Comparison of ENCODE assay signal across 10 cellular contexts in the genomic region with DNA sequence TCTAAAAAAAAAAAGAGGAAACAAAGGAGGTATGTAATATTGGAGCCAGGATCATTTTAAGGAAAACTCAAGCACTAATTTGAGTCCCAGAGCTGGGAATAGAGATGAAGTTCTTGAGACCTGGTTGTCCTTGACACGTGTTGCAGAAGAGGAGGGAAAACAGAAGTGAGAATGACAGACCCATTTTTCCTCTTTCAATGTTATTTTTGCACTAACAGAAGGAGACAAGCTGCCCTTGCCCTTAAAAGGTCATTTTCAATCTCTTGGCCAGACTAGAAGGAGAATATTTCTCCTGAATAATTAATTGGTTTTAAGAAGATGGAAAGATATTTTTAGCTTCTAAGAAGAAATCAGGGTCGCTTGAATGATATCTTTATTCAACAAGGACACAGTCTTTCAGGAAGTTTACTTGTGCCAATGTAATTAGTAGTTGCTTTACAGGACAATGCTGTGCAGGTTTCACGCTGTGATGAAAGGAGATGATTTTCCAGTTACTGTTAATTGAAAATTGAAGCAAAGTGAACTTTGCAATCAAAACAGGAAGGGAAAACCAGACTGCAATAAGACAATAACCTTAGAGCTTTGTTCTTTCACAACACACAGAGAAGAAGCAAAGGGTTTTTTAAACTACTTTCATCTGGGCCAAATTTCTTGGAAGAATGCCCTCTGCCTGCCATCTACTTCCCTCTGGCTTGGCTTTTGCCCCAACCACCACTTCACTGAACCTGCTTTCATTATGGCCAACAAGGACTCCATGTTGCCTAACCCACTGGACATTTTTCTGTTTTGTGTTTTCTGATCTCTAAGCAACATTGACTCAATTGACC. TPM values are rescaled to one million over a fixed set of nuclear protein-coding genes. Genes with fewer than 3 reads are reported as not detected.
DNase-seq lines count a peak whose midpoint lies in the region; ATAC-seq and TF ChIP-seq lines count a peak whose summit lies in the region.
"Had no signal": no experiment of that assay in that cellular context is flagged by ENCODE, and none has a peak within 500 bp of the region (broad histone marks: within the 10 kb centered on the region; RNA-seq: fewer than 3 reads in every experiment).

No MANE protein-coding gene starts in this region.

- DNase-seq in activated CD4-positive, alpha-beta T cell treated with anti-CD3 and anti-CD28 coated beads, Interleukin-2, amount 10 ng/mL, durations not matched to agents 7 days and 5 days = no peak
- DNase-seq in activated CD4-positive, alpha-beta T cell treated with anti-CD3 and anti-CD28 coated beads, Interleukin-2, amount 50 U/mL, for 4 hours = no peak
- no peak for DNase-seq in activated CD8-positive, alpha-beta T cell treated with anti-CD3 and anti-CD28 coated beads for 36 hours
- DNase-seq in iris pigment epithelial cell (ENCODE audit: low read depth) (peak; percentile 45), tibial nerve (ENCODE audit: low spot score in 2 of 2) (peak in 1 of 2 donors; percentile 36), Karpas-422 (no peak)
- DNase-seq in stimulated activated CD4-positive, alpha-beta T cell treated with anti-CD3 and anti-CD28 coated beads, Interleukin-12 subunit alpha, Interleukin-12 subunit beta, amount 100 ng/mL, for 4 hours = no peak
- DNase-seq: activated naive CD8-positive, alpha-beta T cell treated with anti-CD3 and anti-CD28 coated beads, Interleukin-2, amount 10 ng/mL, durations not matched to agents 7 days and 5 days; NCI-H524 treated with DMSO at 0.1 percent for 48 hours had no signal

- peak in 1 of 2 donors; percentile 54 for TF ChIP-seq EP300 in tibial nerve (IDR thresholded peaks at IDR 0.05)

- H3K36me3 ChIP-seq in tibial nerve = no peaks in the 10 kb centered on the region
- H3K36me3 ChIP-seq in Karpas-422 (ENCODE audit: insufficient read depth, low read length) = no peaks in the 10 kb centered on the region

- H3K27me3 ChIP-seq in tibial nerve (no peaks in the 10 kb centered on the region), Karpas-422 (ENCODE audit: low read length) (no peaks in the 10 kb centered on the region)

- peaks cover 0 to 12% (median 0%) of the 10 kb centered on the region in 4 donors for H3K9me3 ChIP-seq in tibial nerve
- no peaks in the 10 kb centered on the region for H3K9me3 ChIP-seq in Karpas-422 (ENCODE audit: low read length)

- H3K27me3 Mint-ChIP-seq in activated CD4-positive, alpha-beta T cell treated with anti-CD3 and anti-CD28 coated beads, Interleukin-2, amount 10 ng/mL, durations not matched to agents 7 days and 5 days = no peaks in the 10 kb centered on the region
- no peaks in the 10 kb centered on the region for H3K27me3 Mint-ChIP-seq in activated CD8-positive, alpha-beta T cell treated with anti-CD3 and anti-CD28 coated beads for 36 hours
- H3K27me3 Mint-ChIP-seq: activated naive CD8-positive, alpha-beta T cell treated with anti-CD3 and anti-CD28 coated beads, Interleukin-2, amount 10 ng/mL, durations not matched to agents 7 days and 5 days had no signal

- no peaks in the 10 kb centered on the region for H3K36me3 Mint-ChIP-seq in activated CD4-positive, alpha-beta T cell treated with anti-CD3 and anti-CD28 coated beads, Interleukin-2, amount 10 ng/mL, durations not matched to agents 7 days and 5 days (ENCODE audit: low read depth)
- peaks cover 2% of the 10 kb centered on the region for H3K36me3 Mint-ChIP-seq in activated CD8-positive, alpha-beta T cell treated with anti-CD3 and anti-CD28 coated beads for 36 hours (ENCODE audit: low read depth)

- H2AFZ ChIP-seq in Karpas-422 (ENCODE audit: low read length) = no peak overlapping the region

- H3K79me2 ChIP-seq in Karpas-422 (ENCODE audit: low read length) = no peaks in the 10 kb centered on the region

- intact Hi-C loops in activated CD8-positive, alpha-beta T cell treated with anti-CD3 and anti-CD28 coated beads for 36 hours (cut with micrococcal nuclease) = no loop called here

- no peak for ATAC-seq in activated CD8-positive, alpha-beta T cell treated with anti-CD3 and anti-CD28 coated beads for 36 hours
- ATAC-seq in HG02642 (IDR thresholded peaks at IDR 0.05; ENCODE audit: poor library complexity, unreplicated experiment) = no peak

- H3K4me3 ChIP-seq in tibial nerve (no peak overlapping the region), Karpas-422 (ENCODE audit: low read length) (no peak overlapping the region)

- 29 to 35% methylated on average over 3 of the region's 3 CpGs for WGBS in tibial nerve, 2 donors

- H3K4me2 ChIP-seq in Karpas-422 (ENCODE audit: low read depth, low read length, poor library complexity, severe bottlenecking) = no peak overlapping the region

- H3K4me1 Mint-ChIP-seq in activated CD4-positive, alpha-beta T cell treated with anti-CD3 and anti-CD28 coated beads, Interleukin-2, amount 10 ng/mL, durations not matched to agents 7 days and 5 days = peaks cover 35% of the 10 kb centered on the region
- peaks cover 27% of the 10 kb centered on the region for H3K4me1 Mint-ChIP-seq in activated CD8-positive, alpha-beta T cell treated with anti-CD3 and anti-CD28 coated beads for 36 hours (ENCODE audit: low read depth)

- H3K9ac ChIP-seq in Karpas-422 (ENCODE audit: low read length) = no peak overlapping the region

- no peak for TF ChIP-seq POLR2A in tibial nerve (IDR thresholded peaks at IDR 0.05)

- H4K20me1 ChIP-seq in Karpas-422 (ENCODE audit: insufficient read depth, low read depth, low read length) = no peaks in the 10 kb centered on the region

- peak overlapping the region; percentile 59 for H3K27ac Mint-ChIP-seq in activated CD4-positive, alpha-beta T cell treated with anti-CD3 and anti-CD28 coated beads, Interleukin-2, amount 10 ng/mL, durations not matched to agents 7 days and 5 days
- H3K27ac Mint-ChIP-seq in activated CD8-positive, alpha-beta T cell treated with anti-CD3 and anti-CD28 coated beads for 36 hours = peak overlapping the region; percentile 18
- H3K27ac Mint-ChIP-seq: activated naive CD8-positive, alpha-beta T cell treated with anti-CD3 and anti-CD28 coated beads, Interleukin-2, amount 10 ng/mL, durations not matched to agents 7 days and 5 days had no signal

- peaks cover 10% of the 10 kb centered on the region for H3K9me3 Mint-ChIP-seq in activated CD4-positive, alpha-beta T cell treated with anti-CD3 and anti-CD28 coated beads, Interleukin-2, amount 10 ng/mL, durations not matched to agents 7 days and 5 days
- H3K9me3 Mint-ChIP-seq in activated CD8-positive, alpha-beta T cell treated with anti-CD3 and anti-CD28 coated beads for 36 hours = peaks cover 10% of the 10 kb centered on the region

- no peaks in the 10 kb centered on the region for H3K9me2 ChIP-seq in Karpas-422 (replicated peaks; ENCODE audit: insufficient read depth, low read length)

- H3K4me3 Mint-ChIP-seq in activated CD4-positive, alpha-beta T cell treated with anti-CD3 and anti-CD28 coated beads, Interleukin-2, amount 10 ng/mL, durations not matched to agents 7 days and 5 days = no peak overlapping the region
- no peak overlapping the region for H3K4me3 Mint-ChIP-seq in activated CD8-positive, alpha-beta T cell treated with anti-CD3 and anti-CD28 coated beads for 36 hours
- H3K4me3 Mint-ChIP-seq: activated naive CD8-positive, alpha-beta T cell treated with anti-CD3 and anti-CD28 coated beads, Interleukin-2, amount 10 ng/mL, durations not matched to agents 7 days and 5 days had no signal

- no peak for TF ChIP-seq CTCF in activated CD8-positive, alpha-beta T cell treated with anti-CD3 and anti-CD28 coated beads for 36 hours (IDR thresholded peaks at IDR 0.05)
- TF ChIP-seq CTCF in tibial nerve (IDR thresholded peaks at IDR 0.05) = no peak

- H3K4me1 ChIP-seq in tibial nerve (peaks cover 0 to 11% (median 0%) of the 10 kb centered on the region in 4 donors), Karpas-422 (ENCODE audit: low read length) (peaks cover 18% of the 10 kb centered on the region)

- H3K27ac ChIP-seq in tibial nerve (peak overlapping the region in 3 of 4 donors; percentile 27 to 57 (median 43)), Karpas-422 (ENCODE audit: low read length) (no peak overlapping the region)

- POLR2A ChIA-PET in activated CD4-positive, alpha-beta T cell treated with anti-CD3 and anti-CD28 coated beads, Interleukin-2, amount 10 ng/mL, durations not matched to agents 7 days and 5 days (lab: Charles Lee) = no interaction called here
- POLR2A ChIA-PET in activated CD8-positive, alpha-beta T cell treated with anti-CD3 and anti-CD28 coated beads for 36 hours (lab: Charles Lee) = interaction anchor here (1.1 to 1.3 kb wide), 3 partner anchors 12 to 90 kb away, joined by 3 read pairs; no protein-coding TSS in a partner anchor

- CTCF ChIA-PET in activated CD4-positive, alpha-beta T cell treated with anti-CD3 and anti-CD28 coated beads, Interleukin-2, amount 10 ng/mL, durations not matched to agents 7 days and 5 days (lab: Charles Lee) = interaction anchor here (1.7 to 1.9 kb wide), 2 partner anchors 10 to 22 kb away, joined by 4 to 5 read pairs; no protein-coding TSS in a partner anchor
- CTCF ChIA-PET in activated CD8-positive, alpha-beta T cell treated with anti-CD3 and anti-CD28 coated beads for 36 hours (lab: Charles Lee) = no interaction called here

RNA-seq across cellular contexts. Expression of a gene that starts 31.6 kb away (rescaled TPM):
- total RNA-seq in activated CD4-positive, alpha-beta T cell treated with anti-CD3 and anti-CD28 coated beads, Interleukin-2, amount 10 ng/mL, durations not matched to agents 7 days and 5 days = 10 to 100 TPM; 26.1 to 33.0 TPM
- 10 to 100 TPM; 32.3 TPM for total RNA-seq in activated CD8-positive, alpha-beta T cell treated with anti-CD3 and anti-CD28 coated beads for 36 hours
- total RNA-seq in tibial nerve = 10 to 100 TPM; 18.4 to 24.9 (median 21.6) TPM
- 4.9 and 7.1 TPM in 2 replicates for total RNA-seq in Karpas-422 (2014; rRNA removed; shearing (Covaris generic); ENCODE audit: low replicate concordance)
